ENCODE assay signal across 9 cellular contexts in genomic region chr7:105298439-105298894, GRCh38.
A peak's percentile ranks its signal among the peaks of the same experiment; 100 is the strongest.
DNase-seq lines count a peak whose midpoint lies in the region; ATAC-seq and TF ChIP-seq lines count a peak whose summit lies in the region.
"Had no signal": no experiment of that assay in that cellular context is flagged by ENCODE, and none has a peak within 500 bp of the region (broad histone marks: within the 10 kb centered on the region; RNA-seq: fewer than 3 reads in every experiment).

No MANE protein-coding gene starts in this region.

- H3K36me3 Mint-ChIP-seq in endodermal cell (ENCODE audit: low read depth): no peaks in the 10 kb centered on the region

- peak overlapping the region; percentile 13 for H3K27ac Mint-ChIP-seq in endodermal cell

- H3K4me1 ChIP-seq in endodermal cell (ENCODE audit: control insufficient read depth, insufficient read depth, low read length) (peaks cover 5% of the 10 kb centered on the region), ascending aorta (no peaks in the 10 kb centered on the region)

- H3K9me3 ChIP-seq in endodermal cell (ENCODE audit: control insufficient read depth, low read length) (no peaks in the 10 kb centered on the region), ascending aorta (no peaks in the 10 kb centered on the region)

- H3K9me3 Mint-ChIP-seq in endodermal cell: no peaks in the 10 kb centered on the region

- intact Hi-C loops in ascending aorta (cut with DNase I): no loop called here

- peak; percentile 58 for DNase-seq in endodermal cell
- no peak for DNase-seq in OCI-M2 (lab: John Stamatoyannopoulos, UW; ENCODE audit: unreplicated experiment)
- no peak for DNase-seq in ascending aorta (ENCODE audit: low spot score in 2 of 2)
- DNase-seq in NCI-H1417 (lab: John Stamatoyannopoulos, UW): no peak
- DNase-seq in HPDE6-E6E7 (ENCODE audit: extremely low spot score): no peak
- DNase-seq: NK-92 treated with Interleukin-12 subunit alpha and Interleukin-12 subunit beta, amount 100 ng/mL, for 24 hours had no signal

- no peak overlapping the region for H3K9ac ChIP-seq in endodermal cell (ENCODE audit: extremely low read depth, low read length, poor library complexity, severe bottlenecking)

- no peak overlapping the region for H3K27ac ChIP-seq in endodermal cell (ENCODE audit: low read depth, low read length)
- no peak overlapping the region for H3K27ac ChIP-seq in ascending aorta

- WGBS in endodermal cell (ENCODE audit: insufficient coverage in 1 of 2, insufficient read length in 1 of 2), 2 experiments: 70 to 76% methylated on average over 2 to 4 of the region's 4 CpGs

- no peaks in the 10 kb centered on the region for H3K27me3 ChIP-seq in endodermal cell (ENCODE audit: control insufficient read depth, insufficient read depth, low read length, poor library complexity, severe bottlenecking)
- H3K27me3 ChIP-seq in ascending aorta: no peaks in the 10 kb centered on the region

- H3K4me1 Mint-ChIP-seq in endodermal cell: peaks cover 20% of the 10 kb centered on the region

- H3K36me3 ChIP-seq in endodermal cell (ENCODE audit: control insufficient read depth, insufficient read depth, low read length): no peaks in the 10 kb centered on the region
- no peaks in the 10 kb centered on the region for H3K36me3 ChIP-seq in ascending aorta

- H3K27me3 Mint-ChIP-seq in endodermal cell (ENCODE audit: insufficient read depth): no peaks in the 10 kb centered on the region

- H3K4me3 Mint-ChIP-seq in endodermal cell: no peak overlapping the region

- TF ChIP-seq CTCF in endodermal cell (conservative IDR thresholded peaks at IDR 0.05) (no peak), ascending aorta (IDR thresholded peaks at IDR 0.05) (no peak)

- ATAC-seq in GM18858 (IDR thresholded peaks at IDR 0.05; ENCODE audit: unreplicated experiment) (peak; percentile 96), GM21529 (IDR thresholded peaks at IDR 0.05; ENCODE audit: unreplicated experiment) (peak; percentile 94), HG03442 (IDR thresholded peaks at IDR 0.05; ENCODE audit: unreplicated experiment) (peak; percentile 91)

- H3K4me3 ChIP-seq in endodermal cell (ENCODE audit: low read length) (no peak overlapping the region), ascending aorta (no peak overlapping the region)
